ENCODE assay signal across 26 cellular contexts in the genomic region with DNA sequence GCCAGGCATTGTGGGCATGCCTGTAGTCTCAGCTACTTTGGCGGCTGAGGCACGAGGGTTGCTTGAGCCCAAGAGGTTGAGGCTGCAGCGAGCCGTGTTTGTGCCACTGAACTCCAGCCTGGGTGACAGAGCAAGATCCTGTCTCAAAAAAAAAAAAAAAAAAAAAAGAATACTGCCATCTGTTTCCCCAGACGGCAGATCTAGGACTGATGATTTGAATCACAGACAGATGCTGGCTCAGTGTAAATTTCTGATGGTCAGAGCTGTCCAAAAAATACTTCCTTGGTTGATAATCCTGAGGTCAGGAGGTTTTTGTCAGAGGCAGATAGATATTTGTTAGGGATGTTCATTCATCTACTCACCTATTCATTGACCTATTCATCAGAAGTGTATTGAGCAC.
"Had no signal": no experiment of that assay in that cellular context is flagged by ENCODE, and none has a peak within 500 bp of the region (broad histone marks: within the 10 kb centered on the region; RNA-seq: fewer than 3 reads in every experiment).

No MANE protein-coding gene starts in this region.

- H3K27ac ChIP-seq: PC-9, RWPE1, WERI-Rb-1 had no signal

- DNase-seq: activated CD4-positive, alpha-beta memory T cell treated with anti-CD3 and anti-CD28 coated beads, Interleukin-2, amount 10 ng/mL, durations not matched to agents 7 days and 5 days; activated CD4-positive, alpha-beta T cell treated with anti-CD3 and anti-CD28 coated beads for 1 hour; activated CD4-positive, alpha-beta T cell treated with anti-CD3 and anti-CD28 coated beads for 48 hours; activated CD4-positive, CD25-positive, alpha-beta regulatory T cell; activated CD8-positive, alpha-beta memory T cell treated with anti-CD3 and anti-CD28 coated beads for 24 hours; activated CD8-positive, alpha-beta memory T cell treated with anti-CD3 and anti-CD28 coated beads, Interleukin-2, amount 10 ng/mL, durations not matched to agents 7 days and 5 days; activated CD8-positive, alpha-beta memory T cell treated with anti-CD3 and anti-CD28 coated beads, Interleukin-2, amount 50 U/mL, for 48 hours; activated effector memory CD4-positive, alpha-beta T cell treated with Interleukin-2 at 50 U/mL for 16 hours; activated naive CD4-positive, alpha-beta T cell treated with anti-CD3 and anti-CD28 coated beads, Interleukin-2, amount 10 ng/mL, durations not matched to agents 7 days and 5 days; activated naive CD8-positive, alpha-beta T cell treated with anti-CD3 and anti-CD28 coated beads, Interleukin-2, amount 50 U/mL, for 24 hours; activated T-cell treated with anti-CD3 and anti-CD28 coated beads, Interleukin-2, amount 50 U/mL, for 48 hours; anterior cingulate cortex; NCI-H1092 treated with DMSO at 0.1 percent for 48 hours; NCI-H1417; NCI-H146; NCI-H1930; NCI-H2081 treated with DMSO at 0.1 percent for 48 hours; NCI-H510A; NCI-H526; NK-92 treated with Interleukin-12 subunit alpha and Interleukin-12 subunit beta, amount 100 ng/mL, for 24 hours; PC-9; SIG-M5; T1000; WERI-Rb-1 had no signal

- H3K36me3 ChIP-seq: WERI-Rb-1 had no signal

- H3K4me3 ChIP-seq: K562, PC-9 had no signal
